In the genomic region with DNA sequence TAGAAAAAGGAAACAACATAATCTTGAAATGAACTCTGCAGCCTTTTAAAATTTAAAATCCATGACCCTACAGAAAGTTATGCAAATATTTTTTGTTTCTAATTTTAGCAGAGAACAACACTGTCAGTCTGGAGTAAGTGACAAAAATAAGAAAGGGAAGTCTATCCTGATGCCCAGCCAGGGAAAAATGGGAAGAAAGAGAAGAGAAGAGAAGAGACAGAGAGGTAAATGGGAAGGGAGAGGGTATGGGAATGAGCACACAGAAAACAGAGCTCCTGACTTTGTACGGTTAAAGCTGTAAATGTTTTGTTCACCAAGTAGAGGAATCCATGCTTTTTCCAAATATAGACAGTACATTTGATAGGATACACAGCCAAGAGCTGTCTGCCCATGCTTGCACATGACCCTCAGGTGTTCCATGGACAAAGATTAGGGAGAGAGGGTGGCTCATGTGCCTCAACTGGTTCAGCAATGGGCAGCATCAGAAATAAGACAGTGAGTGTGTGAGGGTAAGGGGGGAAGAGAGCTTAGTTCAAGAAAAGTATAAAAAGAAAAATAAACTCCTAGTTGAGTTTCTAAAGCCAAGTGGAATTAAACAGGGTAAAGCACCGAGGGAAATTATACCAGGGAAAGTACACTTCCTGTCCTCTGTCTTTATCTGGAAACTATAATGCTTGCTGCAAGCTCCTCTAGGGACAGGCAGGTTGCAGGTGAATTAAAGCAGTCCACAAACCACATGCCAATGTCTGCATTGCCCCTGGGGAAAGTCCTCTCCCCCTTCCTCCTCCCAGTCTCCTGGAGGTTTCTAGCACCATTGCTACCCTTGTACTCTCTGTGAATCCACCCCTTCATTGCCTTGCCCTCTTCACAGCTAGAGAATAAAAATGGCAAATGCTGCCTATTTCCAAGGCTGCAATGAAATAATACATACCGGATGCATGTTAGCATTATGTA, we compare ENCODE assay signal across 10 cellular contexts. TPM values are rescaled to one million over a fixed set of nuclear protein-coding genes. Genes with fewer than 3 reads are reported as not detected.
DNase-seq lines count a peak whose midpoint lies in the region; ATAC-seq and TF ChIP-seq lines count a peak whose summit lies in the region.
"Had no signal": no experiment of that assay in that cellular context is flagged by ENCODE, and none has a peak within 500 bp of the region (broad histone marks: within the 10 kb centered on the region; RNA-seq: fewer than 3 reads in every experiment).

No MANE protein-coding gene starts in this region.

- no peak for TF ChIP-seq CTCF in lower lobe of right lung (IDR thresholded peaks at IDR 0.05)
- TF ChIP-seq CTCF in transverse colon (IDR thresholded peaks at IDR 0.05): no peak

- no peaks in the 10 kb centered on the region for H3K9me3 ChIP-seq in lower lobe of right lung
- no peaks in the 10 kb centered on the region for H3K9me3 ChIP-seq in transverse colon

- peaks cover 71% of the 10 kb centered on the region for H3K4me1 Mint-ChIP-seq in activated T-cell treated with anti-CD3 and anti-CD28 coated beads, Interleukin-2, amount 50 U/mL, for 4 hours (ENCODE audit: low read depth)

- no peak for TF ChIP-seq POLR2A in transverse colon (IDR thresholded peaks at IDR 0.05)

- no peaks in the 10 kb centered on the region for H3K36me3 ChIP-seq in lower lobe of right lung
- no peaks in the 10 kb centered on the region for H3K36me3 ChIP-seq in transverse colon

- H3K4me3 ChIP-seq in lower lobe of right lung (peak overlapping the region; percentile 14), transverse colon (peak overlapping the region in 1 of 4 donors; percentile 29)

- H3K9me3 Mint-ChIP-seq in activated T-cell treated with anti-CD3 and anti-CD28 coated beads, Interleukin-2, amount 50 U/mL, for 4 hours: no peaks in the 10 kb centered on the region

- intact Hi-C loops in lower lobe of right lung (cut with DNase I) (no loop called here), transverse colon (cut with DNase I; ENCODE audit: low total_unique reads) (no loop called here)

- DNase-seq in activated T-cell treated with anti-CD3 and anti-CD28 coated beads, Interleukin-2, amount 50 U/mL, for 4 hours: no peak
- DNase-seq in activated T-cell treated with anti-CD3 and anti-CD28 coated beads, Interleukin-2, amount 50 U/mL, for 48 hours: no peak
- DNase-seq in lower lobe of right lung (no peak), transverse colon (no peak), NCI-H2107 (lab: John Stamatoyannopoulos, UW) (no peak)
- DNase-seq: foreskin keratinocyte; stimulated activated CD4-positive, alpha-beta T cell treated with anti-CD3 and anti-CD28 coated beads, Interleukin-2, amount 100 ng/mL, for 48 hours had no signal

- no peaks in the 10 kb centered on the region for H3K27me3 ChIP-seq in lower lobe of right lung (ENCODE audit: low read depth)
- no peaks in the 10 kb centered on the region for H3K27me3 ChIP-seq in transverse colon
- H3K27me3 ChIP-seq: foreskin keratinocyte had no signal

- no peak for TF ChIP-seq EP300 in transverse colon (IDR thresholded peaks at IDR 0.05; ENCODE audit: low read depth)

- no peaks in the 10 kb centered on the region for H3K27me3 Mint-ChIP-seq in activated T-cell treated with anti-CD3 and anti-CD28 coated beads, Interleukin-2, amount 50 U/mL, for 4 hours (ENCODE audit: low read depth)

- peak overlapping the region; percentile 65 for H3K4me3 Mint-ChIP-seq in activated T-cell treated with anti-CD3 and anti-CD28 coated beads, Interleukin-2, amount 50 U/mL, for 4 hours

- ATAC-seq in activated T-cell treated with anti-CD3 and anti-CD28 coated beads, Interleukin-2, amount 50 U/mL, for 4 hours: no peak
- ATAC-seq in lower lobe of right lung: peak in 1 of 2 donors; percentile 16
- no peak for ATAC-seq in HG03342 (IDR thresholded peaks at IDR 0.05; ENCODE audit: unreplicated experiment)
- no peak for ATAC-seq in HG03442 (IDR thresholded peaks at IDR 0.05; ENCODE audit: unreplicated experiment)
- ATAC-seq: foreskin keratinocyte had no signal

- H3K4me1 ChIP-seq in lower lobe of right lung (peaks cover 64% of the 10 kb centered on the region), transverse colon (peaks cover 21 to 56% (median 29%) of the 10 kb centered on the region in 4 donors)

- 32 to 46% (median 38%) methylated on average over 3 of the region's 3 CpGs for WGBS in adipose tissue, 3 donors
- 35 to 49% methylated on average over 3 of the region's 3 CpGs for WGBS in transverse colon (ENCODE audit: low coverage in 1 of 2), 2 donors

- in situ Hi-C loops in transverse colon (cut with MboI; ENCODE audit: low pct_ligation_motif_present in 1 of 4, low pct_unique_long_range_greater_than_20kb in 1 of 4, low sequenced_read_pairs in 3 of 4): no loop called here

- H3K27ac ChIP-seq in adipose tissue (ENCODE audit: low read depth, low read length): peak overlapping the region; percentile 17
- peak overlapping the region; percentile 74 for H3K27ac ChIP-seq in lower lobe of right lung
- peak overlapping the region; percentile 60 to 76 (median 70) for H3K27ac ChIP-seq in transverse colon
- H3K27ac ChIP-seq: foreskin keratinocyte had no signal

- no peaks in the 10 kb centered on the region for H3K36me3 Mint-ChIP-seq in activated T-cell treated with anti-CD3 and anti-CD28 coated beads, Interleukin-2, amount 50 U/mL, for 4 hours (ENCODE audit: insufficient read depth)

RNA-seq across cellular contexts. Expression of gene MAP3K5, which starts 30.0 kb away (rescaled TPM):
- 10 to 100 TPM in 1 of 3 donors, 1 to 10 TPM in 2; 5.7 to 10.5 (median 7.9) TPM for total RNA-seq in activated T-cell treated with anti-CD3 and anti-CD28 coated beads, Interleukin-2, amount 50 U/mL, for 4 hours
- polyA plus RNA-seq in adipose tissue: 10 to 100 TPM; 12.3 to 22.4 (median 18.8) TPM
- total RNA-seq in lower lobe of right lung (32.0 TPM), transverse colon (10 to 100 TPM; 16.2 to 52.7 (median 34.8) TPM)

Comparison
In these comparisons a context has a peak if more than half of its experiments do, and no peak if none do; other contexts are left out.
1. H3K27ac ChIP-seq: peak in every context shown above with its lines; median percentile 74 in lower lobe of right lung; 70 in transverse colon; 17 in adipose tissue.